ENCODE assay signal across 7 cellular contexts in genomic region chr2:207156451-207157161, GRCh38. TPM values are rescaled to one million over a fixed set of nuclear protein-coding genes. Genes with fewer than 3 reads are reported as not detected.
DNase-seq lines count a peak whose midpoint lies in the region; ATAC-seq and TF ChIP-seq lines count a peak whose summit lies in the region.

No MANE protein-coding gene starts in this region.

- H3K4me3 Mint-ChIP-seq in T-helper 2 cell treated with Interferon-gamma antibody and Interleukin-4, amounts not matched to agents 5 μg/mL and 100 μg/mL, for 36 hours, result peak overlapping the region; percentile 21

- no peaks in the 10 kb centered on the region for H3K9me3 Mint-ChIP-seq in T-helper 2 cell treated with Interferon-gamma antibody and Interleukin-4, amounts not matched to agents 5 μg/mL and 100 μg/mL, for 36 hours

- intact Hi-C loops in ovary (cut with DNase I), result no loop called here

- H3K4me1 Mint-ChIP-seq in T-helper 2 cell treated with Interferon-gamma antibody and Interleukin-4, amounts not matched to agents 5 μg/mL and 100 μg/mL, for 36 hours (ENCODE audit: low read depth), result peaks cover 74% of the 10 kb centered on the region

- no peaks in the 10 kb centered on the region for H3K27me3 Mint-ChIP-seq in T-helper 2 cell treated with Interferon-gamma antibody and Interleukin-4, amounts not matched to agents 5 μg/mL and 100 μg/mL, for 36 hours (ENCODE audit: low read depth)

- no peak overlapping the region for H3K27ac Mint-ChIP-seq in T-helper 2 cell treated with Interferon-gamma antibody and Interleukin-4, amounts not matched to agents 5 μg/mL and 100 μg/mL, for 36 hours

- H3K9me3 ChIP-seq in neutrophil, result no peaks in the 10 kb centered on the region
- no peaks in the 10 kb centered on the region for H3K9me3 ChIP-seq in ovary

- peaks cover 99 to 100% of the 10 kb centered on the region in 2 experiments for H3K4me1 ChIP-seq in neutrophil (ENCODE audit: control insufficient read depth in 1 of 2, insufficient read depth in 1 of 2, low read depth in 1 of 2, low read length in 1 of 2)
- H3K4me1 ChIP-seq in ovary (ENCODE audit: insufficient read depth), result peaks cover 25% of the 10 kb centered on the region

- WGBS in ovary, 3 donors, result 52 to 63% (median 53%) methylated on average over 5 of the region's 5 CpGs

- TF ChIP-seq CTCF in neutrophil (IDR thresholded peaks at IDR 0.05) (no peak), ovary (IDR thresholded peaks at IDR 0.05) (no peak)

- H3K36me3 Mint-ChIP-seq in T-helper 2 cell treated with Interferon-gamma antibody and Interleukin-4, amounts not matched to agents 5 μg/mL and 100 μg/mL, for 36 hours (ENCODE audit: low read depth), result peaks cover 48% of the 10 kb centered on the region

- peak; percentile 58 for DNase-seq in T-helper 2 cell treated with Interferon-gamma antibody and Interleukin-4, amounts not matched to agents 5 μg/mL and 100 μg/mL, for 36 hours (ENCODE audit: low spot score)
- DNase-seq in activated gamma-delta T cell (lab: John Stamatoyannopoulos, UW) (no peak), dermis blood vessel endothelial cell (no peak), ovary (no peak)

- ATAC-seq in GM18868 (IDR thresholded peaks at IDR 0.05; ENCODE audit: unreplicated experiment) (peak; percentile 82), HG02588 (IDR thresholded peaks at IDR 0.05; ENCODE audit: unreplicated experiment) (peak; percentile 70)

- peak overlapping the region; percentile 80 for H3K27ac ChIP-seq in neutrophil
- H3K27ac ChIP-seq in ovary, result no peak overlapping the region

- H3K4me3 ChIP-seq in neutrophil (ENCODE audit: low read depth in 1 of 2, low read length in 1 of 2), result peak overlapping the region; percentile 28 to 40
- no peak overlapping the region for H3K4me3 ChIP-seq in ovary

- H3K27me3 ChIP-seq in neutrophil (no peaks in the 10 kb centered on the region), ovary (no peaks in the 10 kb centered on the region)

- no peaks in the 10 kb centered on the region for H3K36me3 ChIP-seq in neutrophil
- H3K36me3 ChIP-seq in ovary, result no peaks in the 10 kb centered on the region

- no peak for TF ChIP-seq EP300 in ovary (IDR thresholded peaks at IDR 0.05)

- no peak for TF ChIP-seq POLR2A in ovary (IDR thresholded peaks at IDR 0.05)

RNA-seq across cellular contexts. Expression of gene KLF7, which starts 9.1 kb away (rescaled TPM):
- total RNA-seq in dermis blood vessel endothelial cell (14.0 and 20.7 TPM in 2 replicates), ovary (10 to 100 TPM; 14.4 to 68.1 (median 37.1) TPM)
- 10 to 100 TPM in 1 of 2 donors, 1 to 10 TPM in 1; 9.5 to 31.2 TPM for polyA plus RNA-seq in ovary
